ENCODE assay signal across 8 cellular contexts in the genomic region with DNA sequence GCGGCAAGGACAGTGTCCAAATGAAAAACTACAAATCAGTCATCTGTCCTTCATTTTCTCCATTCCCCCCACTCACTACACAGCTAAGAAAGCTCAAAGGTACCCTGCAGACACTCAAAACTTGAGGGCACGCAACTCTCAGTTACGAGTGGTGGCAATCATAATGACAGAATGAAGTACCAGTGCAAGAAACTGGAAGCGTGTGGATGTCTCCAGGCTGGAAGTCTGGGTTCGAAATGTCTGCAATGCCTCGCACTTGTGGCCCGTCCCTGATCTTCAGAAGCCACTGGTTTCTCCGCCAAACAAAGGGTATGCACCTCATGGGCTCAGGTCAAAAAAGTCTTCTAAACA. TPM values are rescaled to one million over a fixed set of nuclear protein-coding genes. Genes with fewer than 3 reads are reported as not detected.
A peak's percentile ranks its signal among the peaks of the same experiment; 100 is the strongest.
DNase-seq lines count a peak whose midpoint lies in the region; ATAC-seq and TF ChIP-seq lines count a peak whose summit lies in the region.

No MANE protein-coding gene starts in this region.

- H3K27ac ChIP-seq in KMS-11: peak overlapping the region; percentile 83
- peak overlapping the region; percentile 61 for H3K27ac ChIP-seq in duodenal mucosa (ENCODE audit: low read depth, low read length)

- H3K9me3 ChIP-seq in duodenal mucosa (ENCODE audit: control insufficient read depth in 1 of 2, low read length in 2 of 2): no peaks in the 10 kb centered on the region

- H3K4me1 Mint-ChIP-seq in neural crest cell: peaks cover 21% of the 10 kb centered on the region

- DNase-seq in CD1c-positive myeloid dendritic cell (ENCODE audit: extremely low spot score): peak; percentile 4
- no peak for DNase-seq in neural crest cell (ENCODE audit: low read depth, low spot score)
- no peak for DNase-seq in DMS153 treated with DMSO at 0.1 percent for 48 hours (lab: John Stamatoyannopoulos, UW; ENCODE audit: unreplicated experiment)

- H3K27me3 ChIP-seq in KMS-11 (ENCODE audit: insufficient read depth, low read depth) (no peaks in the 10 kb centered on the region), duodenal mucosa (ENCODE audit: control insufficient read depth in 1 of 2, insufficient read depth in 2 of 2, low read length in 2 of 2) (no peaks in the 10 kb centered on the region)

- H3K27ac Mint-ChIP-seq in neural crest cell (ENCODE audit: unreplicated experiment): peak overlapping the region; percentile 100

- H3K9ac ChIP-seq in KMS-11: peak overlapping the region; percentile 73
- H3K9ac ChIP-seq in duodenal mucosa (ENCODE audit: low read depth in 1 of 2, low read length in 2 of 2): peak overlapping the region; percentile 74 to 85

- H3K36me3 ChIP-seq in KMS-11 (ENCODE audit: insufficient read depth): no peaks in the 10 kb centered on the region
- no peaks in the 10 kb centered on the region for H3K36me3 ChIP-seq in duodenal mucosa (ENCODE audit: control insufficient read depth in 1 of 2, insufficient read depth in 2 of 2, low read length in 2 of 2)

- no peaks in the 10 kb centered on the region for H3K27me3 Mint-ChIP-seq in neural crest cell (ENCODE audit: low read depth)

- H3K4me1 ChIP-seq in KMS-11 (ENCODE audit: low read depth, poor library complexity, severe bottlenecking) (peaks cover 15% of the 10 kb centered on the region), duodenal mucosa (ENCODE audit: control insufficient read depth in 1 of 2, insufficient read depth in 2 of 2, low read length in 2 of 2) (peaks cover 4 to 13% of the 10 kb centered on the region in 2 donors)

- ATAC-seq in HG02763 (IDR thresholded peaks at IDR 0.05; ENCODE audit: unreplicated experiment) (no peak), GM18870 (IDR thresholded peaks at IDR 0.05; ENCODE audit: unreplicated experiment) (no peak), HG02970 (IDR thresholded peaks at IDR 0.05; ENCODE audit: low FRiP score, unreplicated experiment) (no peak)

- H3K36me3 Mint-ChIP-seq in neural crest cell (ENCODE audit: low read depth): no peaks in the 10 kb centered on the region

- H3K4me2 ChIP-seq in KMS-11: peak overlapping the region; percentile 77

- peak overlapping the region; percentile 71 for H2AFZ ChIP-seq in KMS-11 (ENCODE audit: low read depth)

- H3K9me3 Mint-ChIP-seq in neural crest cell: no peaks in the 10 kb centered on the region

- peaks cover 8% of the 10 kb centered on the region; the same call in 1 of the 2 replicates for H3K79me2 ChIP-seq in KMS-11 (ENCODE audit: insufficient read depth, low read depth)

- H3K4me3 ChIP-seq in KMS-11 (IDR thresholded peaks at IDR 0.05; ENCODE audit: insufficient read depth, low read depth, low read length): no peak overlapping the region
- H3K4me3 ChIP-seq in duodenal mucosa (ENCODE audit: low read depth in 1 of 2, low read length in 2 of 2): peak overlapping the region; percentile 94 to 99

- peak overlapping the region; percentile 98 for H3K4me3 Mint-ChIP-seq in neural crest cell

- H4K20me1 ChIP-seq in KMS-11 (ENCODE audit: insufficient read depth): no peaks in the 10 kb centered on the region

- TF ChIP-seq CTCF in KMS-11 (conservative IDR thresholded peaks at IDR 0.05; ENCODE audit: low read depth, low read length) (no peak), neural crest cell (conservative IDR thresholded peaks at IDR 0.05) (no peak)

RNA-seq across cellular contexts. Expression of a gene that starts 0.6 kb away (rescaled TPM):
- total RNA-seq in neural crest cell: 56.1 and 59.8 TPM in 2 replicates

RNA-seq across cellular contexts. Expression of a gene that starts 21.8 kb away (rescaled TPM):
- total RNA-seq in neural crest cell: 252 and 262 TPM in 2 replicates

RNA-seq across cellular contexts. Expression of a gene that starts 45.9 kb away (rescaled TPM):
- 29.4 and 32.4 TPM in 2 replicates for total RNA-seq in neural crest cell
